14 cellular contexts compared by ENCODE assay signal in genomic region chr16:69495821-69496220, GRCh38.
A peak's percentile ranks its signal among the peaks of the same experiment; 100 is the strongest.
DNase-seq lines count a peak whose midpoint lies in the region; ATAC-seq and TF ChIP-seq lines count a peak whose summit lies in the region.
"Had no signal": no experiment of that assay in that cellular context is flagged by ENCODE, and none has a peak within 500 bp of the region (broad histone marks: within the 10 kb centered on the region; RNA-seq: fewer than 3 reads in every experiment).

No MANE protein-coding gene starts in this region.

- CTCF ChIA-PET in RWPE1 (lab: Yijun Ruan, JAX): no interaction called here

- no peak overlapping the region for H3K9ac ChIP-seq in endodermal cell (ENCODE audit: extremely low read depth, low read length, poor library complexity, severe bottlenecking)
- H3K9ac ChIP-seq in neural progenitor cell: no peak overlapping the region
- H3K9ac ChIP-seq: KMS-11 had no signal

- WGBS in endodermal cell (ENCODE audit: insufficient coverage in 1 of 2, insufficient read length in 1 of 2), 2 experiments: 90 to 94% methylated on average over 9 of the region's 9 CpGs
- WGBS in testis, 2 donors: 72 to 74% methylated on average over 9 of the region's 9 CpGs

- H3K4me3 Mint-ChIP-seq in endodermal cell (no peak overlapping the region), neural progenitor cell (no peak overlapping the region)
- H3K4me3 Mint-ChIP-seq: HFFc6 had no signal

- H3K36me3 Mint-ChIP-seq in endodermal cell (ENCODE audit: low read depth) (no peaks in the 10 kb centered on the region), neural progenitor cell (no peaks in the 10 kb centered on the region)

- H2AFZ ChIP-seq in neural progenitor cell (replicated peaks): no peak overlapping the region

- no peaks in the 10 kb centered on the region for H3K79me2 ChIP-seq in neural progenitor cell (ENCODE audit: low read depth)

- no peak overlapping the region for H3K4me3 ChIP-seq in endodermal cell (ENCODE audit: low read length)
- H3K4me3 ChIP-seq in testis: no peak overlapping the region
- no peak overlapping the region for H3K4me3 ChIP-seq in neural progenitor cell

- H3K27me3 Mint-ChIP-seq in endodermal cell (ENCODE audit: insufficient read depth) (no peaks in the 10 kb centered on the region), neural progenitor cell (ENCODE audit: insufficient read depth, low read depth) (peaks cover 9% of the 10 kb centered on the region)

- no peaks in the 10 kb centered on the region for H3F3A ChIP-seq in neural progenitor cell (ENCODE audit: low read depth)

- no peaks in the 10 kb centered on the region for H3K9me3 ChIP-seq in endodermal cell (ENCODE audit: control insufficient read depth, low read length)
- H3K9me3 ChIP-seq in testis: no peaks in the 10 kb centered on the region
- H3K9me3 ChIP-seq in neural progenitor cell (ENCODE audit: low read depth): no peaks in the 10 kb centered on the region

- no peak for TF ChIP-seq CTCF in RWPE1 (conservative IDR thresholded peaks at IDR 0.05; ENCODE audit: low read depth)
- no peak for TF ChIP-seq CTCF in endodermal cell (conservative IDR thresholded peaks at IDR 0.05)
- TF ChIP-seq CTCF in testis (IDR thresholded peaks at IDR 0.05): no peak
- no peak for TF ChIP-seq CTCF in neural progenitor cell (IDR thresholded peaks at IDR 0.05)

- no peak for DNase-seq in RWPE1 (ENCODE audit: low spot score)
- DNase-seq in endodermal cell: no peak
- no peak for DNase-seq in left lobe of liver (ENCODE audit: low spot score)
- DNase-seq in testis: peak; percentile 42
- DNase-seq in neural progenitor cell (ENCODE audit: low spot score): no peak
- no peak for DNase-seq in NCI-H446 (lab: John Stamatoyannopoulos, UW)
- DNase-seq: GF-D8, HFFc6, NCI-H1092 treated with DMSO at 0.1 percent for 48 hours, NCI-H187, NCI-H446 treated with DMSO at 0.1 percent for 48 hours, NCI-H748 treated with DMSO at 0.1 percent for 48 hours had no signal

- TF ChIP-seq POLR2A in testis (IDR thresholded peaks at IDR 0.05): no peak

- H3K27ac Mint-ChIP-seq in endodermal cell: peak overlapping the region; percentile 21
- H3K27ac Mint-ChIP-seq in neural progenitor cell: no peak overlapping the region
- H3K27ac Mint-ChIP-seq: HFFc6 had no signal

- H3K27me3 ChIP-seq in endodermal cell (ENCODE audit: control insufficient read depth, insufficient read depth, low read length, poor library complexity, severe bottlenecking) (no peaks in the 10 kb centered on the region), testis (no peaks in the 10 kb centered on the region), neural progenitor cell (no peaks in the 10 kb centered on the region)

- intact Hi-C loops in testis (cut with DNase I; ENCODE audit: low total_unique reads): no loop called here

- ATAC-seq in left lobe of liver: peak; percentile 18
- ATAC-seq in GM21737 (IDR thresholded peaks at IDR 0.05; ENCODE audit: unreplicated experiment): no peak

- H3K4me1 ChIP-seq in endodermal cell (ENCODE audit: control insufficient read depth, insufficient read depth, low read length): no peaks in the 10 kb centered on the region
- no peaks in the 10 kb centered on the region for H3K4me1 ChIP-seq in testis
- H3K4me1 ChIP-seq in neural progenitor cell: peaks cover 7% of the 10 kb centered on the region

- H3K4me2 ChIP-seq in neural progenitor cell: no peak overlapping the region
- H3K4me2 ChIP-seq: KMS-11 had no signal

- H3K36me3 ChIP-seq in endodermal cell (ENCODE audit: control insufficient read depth, insufficient read depth, low read length) (no peaks in the 10 kb centered on the region), testis (ENCODE audit: low read depth, missing control alignments) (no peaks in the 10 kb centered on the region), neural progenitor cell (no peaks in the 10 kb centered on the region)

- 0 out of 2 replicates have a peak overlapping the region, but pooled peaks have one; percentile 2 for H3K27ac ChIP-seq in RWPE1
- H3K27ac ChIP-seq in endodermal cell (ENCODE audit: low read depth, low read length): no peak overlapping the region
- H3K27ac ChIP-seq in testis: peak overlapping the region in 1 of 2 donors; percentile 12
- H3K27ac ChIP-seq in neural progenitor cell: no peak overlapping the region
- H3K27ac ChIP-seq: KMS-11 had no signal

- peaks cover 6% of the 10 kb centered on the region for H3K4me1 Mint-ChIP-seq in endodermal cell
- peaks cover 37% of the 10 kb centered on the region for H3K4me1 Mint-ChIP-seq in neural progenitor cell

- POLR2A ChIA-PET in RWPE1 (lab: Yijun Ruan, JAX; ENCODE audit: low non-redundant PET): no interaction called here

- H4K20me1 ChIP-seq in neural progenitor cell (ENCODE audit: low read depth): no peaks in the 10 kb centered on the region

- H3K9me3 Mint-ChIP-seq in endodermal cell (no peaks in the 10 kb centered on the region), neural progenitor cell (peaks cover 3% of the 10 kb centered on the region)
